21 cellular contexts compared by ENCODE assay signal in genomic region chr5:915946-916345, GRCh38.
"Had no signal": no experiment of that assay in that cellular context is flagged by ENCODE, and none has a peak within 500 bp of the region (broad histone marks: within the 10 kb centered on the region; RNA-seq: fewer than 3 reads in every experiment).

No MANE protein-coding gene starts in this region.

- H3K27me3 ChIP-seq: colonic mucosa, gastrocnemius medialis, neutrophil, right lobe of liver, stomach, tibial artery, vagina had no signal

- H3K27ac ChIP-seq: colonic mucosa, epithelial cell of prostate, gastrocnemius medialis, neutrophil, right lobe of liver, stomach, tibial artery, vagina had no signal

- DNase-seq: colonic mucosa; effector CD8-positive, alpha-beta T cell; endodermal cell; foreskin fibroblast; gastrocnemius medialis; head of caudate nucleus; mesenchymal stem cell; mucosa of descending colon; naive B cell; stimulated activated CD4-positive, alpha-beta T cell treated with anti-CD3 and anti-CD28 coated beads, Interleukin-2, amount 100 ng/mL, for 24 hours; stimulated activated CD4-positive, alpha-beta T cell treated with anti-CD3 and anti-CD28 coated beads, Interleukin-4, amount 100 ng/mL, for 24 hours; stimulated activated naive CD4-positive, alpha-beta T cell treated with Interleukin-2 at 50 U/mL for 16 hours; stomach; tibial artery had no signal

- H3K9me3 ChIP-seq: colonic mucosa, gastrocnemius medialis, mucosa of descending colon, neutrophil, right lobe of liver, stomach, tibial artery, vagina had no signal

- ATAC-seq: esophagus mucosa; gastrocnemius medialis; mucosa of descending colon; stimulated activated effector memory CD8-positive, alpha-beta T cell treated with anti-CD3 and anti-CD28 coated beads, Interleukin-12 subunit alpha, Interleukin-12 subunit beta, amount 100 ng/mL, for 72 hours had no signal

- H3K36me3 ChIP-seq: colonic mucosa, gastrocnemius medialis, right lobe of liver, tibial artery, vagina had no signal

- H3K4me1 ChIP-seq: colonic mucosa, gastrocnemius medialis, right lobe of liver, tibial artery, vagina had no signal

- H3K4me3 ChIP-seq: colonic mucosa, gastrocnemius medialis, mucosa of descending colon, right lobe of liver, smooth muscle cell, stomach, tibial artery, vagina had no signal
